In genomic region chr6:93164781-93165180, GRCh38 we compare ENCODE assay signal across 25 cellular contexts.
DNase-seq lines count a peak whose midpoint lies in the region; TF ChIP-seq lines count a peak whose summit lies in the region.
"Had no signal": no experiment of that assay in that cellular context is flagged by ENCODE, and none has a peak within 500 bp of the region (broad histone marks: within the 10 kb centered on the region; RNA-seq: fewer than 3 reads in every experiment).

No MANE protein-coding gene starts in this region.

- no peaks in the 10 kb centered on the region for H3K9me3 ChIP-seq in prostate gland
- no peaks in the 10 kb centered on the region for H3K9me3 ChIP-seq in mesenchymal stem cell (ENCODE audit: control insufficient read depth, low read length)
- H3K9me3 ChIP-seq: body of pancreas, heart right ventricle, neutrophil, sigmoid colon had no signal

- no peak overlapping the region for H3K4ac ChIP-seq in mesenchymal stem cell (ENCODE audit: low read depth in 1 of 2, low read length in 2 of 2)

- H2BK15ac ChIP-seq in mesenchymal stem cell (ENCODE audit: low read depth, poor library complexity, severe bottlenecking): no peak overlapping the region

- H2BK5ac ChIP-seq in mesenchymal stem cell (ENCODE audit: low read depth, low read length, poor library complexity, severe bottlenecking): no peak overlapping the region

- peak; percentile 25 for DNase-seq in ACHN
- DNase-seq in LHCN-M2 (ENCODE audit: low read depth): peak; percentile 99
- DNase-seq in astrocyte of the hippocampus (ENCODE audit: low read depth, low spot score): peak; percentile 6
- peak; percentile 15 for DNase-seq in kidney glomerular epithelial cell (lab: John Stamatoyannopoulos, UW)
- no peak for DNase-seq in prostate gland (ENCODE audit: low spot score)
- DNase-seq in islet precursor cell: no peak
- no peak for DNase-seq in mesenchymal stem cell
- DNase-seq in HPDE6-E6E7 (ENCODE audit: extremely low spot score): no peak
- DNase-seq: activated CD4-positive, alpha-beta T cell treated with anti-CD3 and anti-CD28 coated beads for 36 hours; activated CD8-positive, alpha-beta T cell treated with anti-CD3 and anti-CD28 coated beads, Interleukin-2, amount 10 ng/mL, durations not matched to agents 7 days and 5 days; activated naive CD8-positive, alpha-beta T cell treated with anti-CD3 and anti-CD28 coated beads for 36 hours; activated T-cell treated with anti-CD3 and anti-CD28 coated beads for 4 hours; body of pancreas; CD4-positive, alpha-beta memory T cell; DMS79; erythroblast; GDM1; heart right ventricle; NCI-H2029; NCI-H2227 treated with DMSO at 0.1 percent for 48 hours; NCI-H82; sigmoid colon; stimulated activated CD4-positive, alpha-beta T cell treated with anti-CD3 and anti-CD28 coated beads, Interleukin-15, amount 100 ng/mL, for 24 hours; stimulated activated naive CD4-positive, alpha-beta T cell had no signal

- no peak overlapping the region for H2AK5ac ChIP-seq in mesenchymal stem cell (ENCODE audit: low read length, severe bottlenecking)

- H3K27me3 ChIP-seq in prostate gland (replicated peaks; ENCODE audit: insufficient read depth) (no peaks in the 10 kb centered on the region), mesenchymal stem cell (ENCODE audit: control insufficient read depth in 1 of 2, insufficient read depth in 1 of 2, low read length in 2 of 2) (no peaks in the 10 kb centered on the region)
- H3K27me3 ChIP-seq: body of pancreas, heart right ventricle, neutrophil, sigmoid colon had no signal

- H2AFZ ChIP-seq in mesenchymal stem cell (ENCODE audit: low read depth, low read length): no peak overlapping the region

- intact Hi-C loops in prostate gland (cut with DNase I): no loop called here

- TF ChIP-seq CTCF in prostate gland (IDR thresholded peaks at IDR 0.05): no peak

- H3K79me1 ChIP-seq in mesenchymal stem cell (replicated peaks; ENCODE audit: low read length, poor library complexity, severe bottlenecking): no peaks in the 10 kb centered on the region

- H3K14ac ChIP-seq in mesenchymal stem cell (ENCODE audit: low read length in 2 of 2): no peak overlapping the region

- H2BK12ac ChIP-seq in mesenchymal stem cell (ENCODE audit: low read length in 2 of 2): no peak overlapping the region

- H3K4me1 ChIP-seq in prostate gland (replicated peaks): no peaks in the 10 kb centered on the region
- no peaks in the 10 kb centered on the region for H3K4me1 ChIP-seq in mesenchymal stem cell (ENCODE audit: control insufficient read depth, insufficient read depth, low read depth, low read length)
- H3K4me1 ChIP-seq: body of pancreas, heart right ventricle, sigmoid colon had no signal

- no peak overlapping the region for H4K8ac ChIP-seq in mesenchymal stem cell (ENCODE audit: low read length)

- no peak overlapping the region for H3K23ac ChIP-seq in mesenchymal stem cell (ENCODE audit: low read length in 2 of 2)

- H2BK120ac ChIP-seq in mesenchymal stem cell (ENCODE audit: low read depth, low read length): no peak overlapping the region

- no peak overlapping the region for H3K4me2 ChIP-seq in mesenchymal stem cell (ENCODE audit: low read length, poor library complexity, severe bottlenecking)

- no peak overlapping the region for H4K91ac ChIP-seq in mesenchymal stem cell (ENCODE audit: low read length)

- H3K9ac ChIP-seq in mesenchymal stem cell (ENCODE audit: low read length): no peak overlapping the region

- H3K36me3 ChIP-seq in prostate gland: no peaks in the 10 kb centered on the region
- no peaks in the 10 kb centered on the region for H3K36me3 ChIP-seq in mesenchymal stem cell (ENCODE audit: control insufficient read depth in 1 of 2, insufficient read depth in 2 of 2, low read depth in 1 of 2, low read length in 2 of 2)
- H3K36me3 ChIP-seq: heart right ventricle, neutrophil, sigmoid colon had no signal

- H3K27ac ChIP-seq in prostate gland (no peak overlapping the region), mesenchymal stem cell (ENCODE audit: low read length, poor library complexity, severe bottlenecking) (no peak overlapping the region)
- H3K27ac ChIP-seq: body of pancreas, heart right ventricle, neutrophil, sigmoid colon had no signal

- H3K18ac ChIP-seq in mesenchymal stem cell (ENCODE audit: low read depth in 1 of 2, low read length in 2 of 2): no peak overlapping the region

- no peak overlapping the region for H3K4me3 ChIP-seq in prostate gland
- H3K4me3 ChIP-seq in mesenchymal stem cell (ENCODE audit: insufficient read depth in 1 of 2, low read depth in 1 of 2, low read length in 2 of 2): no peak overlapping the region
- H3K4me3 ChIP-seq: body of pancreas, heart right ventricle, sigmoid colon had no signal

- in situ Hi-C loops in ACHN (cut with HindIII; ENCODE audit: low pct_ligation_motif_present, low pct_unique_long_range_greater_than_20kb, low sequenced_read_pairs): no loop called here

- no peak for TF ChIP-seq POLR2A in prostate gland (IDR thresholded peaks at IDR 0.05)

Comparison
In these comparisons a context has a peak if more than half of its experiments do, and no peak if none do; other contexts are left out.
1. DNase-seq: peak in ACHN (single experiment), LHCN-M2 (single experiment), astrocyte of the hippocampus (single experiment) and kidney glomerular epithelial cell (single experiment); none in prostate gland (single experiment), islet precursor cell (single experiment), mesenchymal stem cell (single experiment) and HPDE6-E6E7 (single experiment).